In the genomic region with DNA sequence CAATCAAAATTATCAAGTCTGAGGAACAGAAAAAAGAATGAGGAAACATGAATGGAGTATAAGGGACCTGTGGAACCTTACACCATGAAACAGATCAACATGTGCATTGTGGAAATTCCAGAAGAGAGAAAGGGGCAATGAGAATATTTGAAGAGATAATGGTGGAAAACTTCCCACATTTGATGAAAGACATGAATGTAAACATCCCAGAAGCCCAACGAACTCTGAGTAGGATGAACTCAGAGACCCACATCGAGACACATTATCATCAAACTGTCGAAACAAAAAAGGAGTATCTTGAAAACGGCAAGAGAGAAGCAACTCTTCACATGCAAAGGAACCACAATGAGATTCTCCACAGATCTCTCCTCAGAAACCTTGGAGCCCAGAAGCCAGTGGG, we compare ENCODE assay signal across 7 cellular contexts.
"Had no signal": no experiment of that assay in that cellular context is flagged by ENCODE, and none has a peak within 500 bp of the region (broad histone marks: within the 10 kb centered on the region; RNA-seq: fewer than 3 reads in every experiment).

No MANE protein-coding gene starts in this region.

- H3K4me3 Mint-ChIP-seq: IgD-negative memory B cell had no signal

- DNase-seq: IMR-90, KBM-7, KG1 had no signal

- H3K27ac Mint-ChIP-seq: IgD-negative memory B cell had no signal

- ATAC-seq: HepG2, K562 had no signal

- H3K27ac ChIP-seq: HL-60 had no signal

- H3K4me3 ChIP-seq: K562 had no signal

- H3K27me3 Mint-ChIP-seq: IgD-negative memory B cell had no signal
